Comparison of ENCODE assay signal across 19 cellular contexts in genomic region chr3:43737001-43737440, GRCh38. TPM values are rescaled to one million over a fixed set of nuclear protein-coding genes. Genes with fewer than 3 reads are reported as not detected.
A peak's percentile ranks its signal among the peaks of the same experiment; 100 is the strongest.
DNase-seq lines count a peak whose midpoint lies in the region; ATAC-seq and TF ChIP-seq lines count a peak whose summit lies in the region.
"Had no signal": no experiment of that assay in that cellular context is flagged by ENCODE, and none has a peak within 500 bp of the region (broad histone marks: within the 10 kb centered on the region; RNA-seq: fewer than 3 reads in every experiment).

No MANE protein-coding gene starts in this region.

- H3K4me3 ChIP-seq in thoracic aorta = no peak overlapping the region
- no peak overlapping the region for H3K4me3 ChIP-seq in A673 (ENCODE audit: low read depth, low read length, poor library complexity, severe bottlenecking)
- H3K4me3 ChIP-seq: cardiac muscle cell had no signal

- H3K36me3 ChIP-seq in thoracic aorta = no peaks in the 10 kb centered on the region
- H3K36me3 ChIP-seq in A673 (ENCODE audit: insufficient read depth, low read length, poor library complexity, severe bottlenecking) = no peaks in the 10 kb centered on the region
- H3K36me3 ChIP-seq: cardiac muscle cell had no signal

- peak; percentile 40 for DNase-seq in Daoy (ENCODE audit: low read depth)
- DNase-seq in NCI-H226 = peak; percentile 67
- no peak for DNase-seq in left colon
- DNase-seq in thoracic aorta (ENCODE audit: low spot score) = no peak
- no peak for DNase-seq in A673 (ENCODE audit: low spot score)
- DNase-seq in left ventricle myocardium superior = no peak
- DNase-seq: activated CD4-positive, alpha-beta T cell treated with anti-CD3 and anti-CD28 coated beads, Interleukin-2, amount 50 U/mL, for 4 hours; activated CD8-positive, alpha-beta memory T cell treated with anti-CD3 and anti-CD28 coated beads, Interleukin-2, amount 50 U/mL, for 4 hours; anterior cingulate cortex; CD4-positive, CD25-positive, alpha-beta regulatory T cell; glutamatergic neuron; naive thymus-derived CD8-positive, alpha-beta T cell; NCI-H1048; NCI-H1930; T-helper 9 cell had no signal

- CTCF ChIA-PET in A673 (lab: Charles Lee) = no interaction called here

- TF ChIP-seq CTCF in thoracic aorta (IDR thresholded peaks at IDR 0.05) (no peak), A673 (conservative IDR thresholded peaks at IDR 0.05; ENCODE audit: low read depth, low read length) (no peak)

- H3K27me3 ChIP-seq in thoracic aorta (replicated peaks; ENCODE audit: insufficient read depth) (no peaks in the 10 kb centered on the region), A673 (replicated peaks; ENCODE audit: insufficient read depth, low read depth, low read length, poor library complexity) (no peaks in the 10 kb centered on the region)
- H3K27me3 ChIP-seq: cardiac muscle cell had no signal

- H3K4me1 ChIP-seq in thoracic aorta (ENCODE audit: control insufficient read depth in 1 of 2, low read depth in 2 of 2) = peaks cover 28 to 47% of the 10 kb centered on the region in 2 donors
- H3K4me1 ChIP-seq in A673 (ENCODE audit: insufficient read depth, low read length, poor library complexity, severe bottlenecking) = no peaks in the 10 kb centered on the region

- H3K9me3 ChIP-seq in thoracic aorta (no peaks in the 10 kb centered on the region), A673 (ENCODE audit: low read depth, low read length, poor library complexity, severe bottlenecking) (no peaks in the 10 kb centered on the region)

- BruUV-seq in A673 (replicated peaks; lab: Mats Ljungman, UMichigan) = no TSS peak

- H3K27ac ChIP-seq in thoracic aorta (peak overlapping the region; percentile 2 to 83), A673 (ENCODE audit: low read depth, low read length, poor library complexity, severe bottlenecking) (no peak overlapping the region)
- H3K27ac ChIP-seq: cardiac muscle cell had no signal

- intact Hi-C loops in left colon (cut with DNase I, micrococcal nuclease) (no loop called here), A673 (cut with micrococcal nuclease; ENCODE audit: unreplicated experiment) (no loop called here), left ventricle myocardium superior (cut with micrococcal nuclease) (no loop called here)

- POLR2A ChIA-PET in A673 (lab: Charles Lee; ENCODE audit: low non-redundant PET) = no interaction called here

- peak; percentile 56 for ATAC-seq in left colon
- ATAC-seq in thoracic aorta (ENCODE audit: insufficient number of reproducible peaks, low FRiP score, low read depth) = no peak
- ATAC-seq in GM21717 (IDR thresholded peaks at IDR 0.05; ENCODE audit: unreplicated experiment) = no peak
- ATAC-seq in left ventricle myocardium superior = no peak
- ATAC-seq: activated naive CD4-positive, alpha-beta T cell treated with anti-CD3 and anti-CD28 coated beads, Interleukin-2, amount 50 U/mL, for 72 hours; naive thymus-derived CD8-positive, alpha-beta T cell; WTC11 had no signal

RNA-seq across cellular contexts. Expression of gene ABHD5, which starts 46.3 kb away (rescaled TPM):
- total RNA-seq in Daoy (2014; rRNA removed; shearing (Covaris generic)) = 28.4 and 33.4 TPM in 2 replicates
- total RNA-seq in left colon = 10 to 100 TPM; 23.9 to 39.0 TPM
- total RNA-seq in thoracic aorta = 10 to 100 TPM; 33.3 to 37.1 TPM
- 6.3 and 9.9 TPM in 2 replicates for total RNA-seq in A673 (2021)
- total RNA-seq in left ventricle myocardium superior = 26.3 TPM

Comparison
In these comparisons a context has a peak if more than half of its experiments do, and no peak if none do; other contexts are left out.
1. DNase-seq: peak in Daoy (single experiment) and NCI-H226 (single experiment); none in left colon (0 of 2), thoracic aorta (single experiment), A673 (single experiment) and left ventricle myocardium superior (single experiment).